In the genomic region with DNA sequence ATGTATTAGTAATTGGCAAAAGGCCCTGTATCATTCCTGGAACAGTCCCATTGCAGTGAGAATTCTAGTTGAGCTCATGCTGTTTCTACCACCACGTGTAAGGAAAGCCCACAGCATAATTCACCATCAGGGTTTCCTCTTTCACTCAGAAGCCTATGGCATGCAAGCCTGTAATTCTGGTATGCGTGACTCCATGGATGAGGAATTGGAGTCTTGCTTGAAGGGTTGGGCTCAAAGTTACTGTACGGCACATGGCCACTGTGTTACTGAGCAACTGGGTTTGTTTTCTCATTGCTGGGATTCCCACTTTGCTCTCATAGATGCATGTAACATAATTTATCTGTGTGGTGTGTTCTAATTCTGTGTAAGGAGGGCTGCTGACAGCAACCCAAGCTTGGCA, we compare ENCODE assay signal across 20 cellular contexts.
A peak's percentile ranks its signal among the peaks of the same experiment; 100 is the strongest.
DNase-seq lines count a peak whose midpoint lies in the region; ATAC-seq and TF ChIP-seq lines count a peak whose summit lies in the region.
"Had no signal": no experiment of that assay in that cellular context is flagged by ENCODE, and none has a peak within 500 bp of the region (broad histone marks: within the 10 kb centered on the region; RNA-seq: fewer than 3 reads in every experiment).

No MANE protein-coding gene starts in this region.

- POLR2A ChIA-PET in RWPE1 (lab: Yijun Ruan, JAX; ENCODE audit: low non-redundant PET) = no interaction called here

- H3K9ac ChIP-seq in mammary epithelial cell (ENCODE audit: insufficient read depth, low read length) = no peak overlapping the region
- H3K9ac ChIP-seq in skeletal muscle tissue (ENCODE audit: low read depth in 1 of 3, low read length in 3 of 3) = peak overlapping the region in 1 of 3 donors; percentile 50

- intact Hi-C loops in mammary epithelial cell (cut with micrococcal nuclease) (no loop called here), breast epithelium (cut with DNase I; ENCODE audit: low total_unique reads) (no loop called here)

- TF ChIP-seq POLR2A in breast epithelium (IDR thresholded peaks at IDR 0.05) (no peak), gastroesophageal sphincter (IDR thresholded peaks at IDR 0.05) (no peak)

- no peak overlapping the region for H2AFZ ChIP-seq in mammary epithelial cell (ENCODE audit: low read depth, low read length)

- H3K79me2 ChIP-seq in mammary epithelial cell (ENCODE audit: insufficient read depth, low read length) = no peaks in the 10 kb centered on the region

- DNase-seq in mammary epithelial cell (peak; percentile 1), breast epithelium (ENCODE audit: low spot score in 2 of 2) (no peak), astrocyte of the cerebellum (ENCODE audit: low read depth) (peak; percentile 86), iPS-NIHi11 (ENCODE audit: low spot score) (peak; percentile 23), RWPE1 (ENCODE audit: low spot score) (no peak)
- DNase-seq: activated CD8-positive, alpha-beta memory T cell treated with anti-CD3 and anti-CD28 coated beads for 24 hours; activated gamma-delta T cell; body of pancreas; NCI-H187 treated with DMSO at 0.1 percent for 48 hours; NCI-H510A treated with DMSO at 0.1 percent for 48 hours; sigmoid colon; SW 1271; upper lobe of left lung had no signal

- in situ Hi-C loops in mammary epithelial cell (cut with MboI; ENCODE audit: low sequenced_read_pairs in 2 of 2) = no loop called here
- in situ Hi-C loops in astrocyte of the cerebellum (cut with HindIII; ENCODE audit: low sequenced_read_pairs) = no loop called here

- H3K4me3 ChIP-seq in mammary epithelial cell (replicated peaks in 1 of 3; ENCODE audit: insufficient read depth in 1 of 3, low read depth in 2 of 3, low read length in 3 of 3) (no peak overlapping the region), breast epithelium (no peak overlapping the region), astrocyte of the cerebellum (ENCODE audit: low read depth, low read length) (no peak overlapping the region), skeletal muscle tissue (ENCODE audit: low read length in 3 of 3) (peak overlapping the region; percentile 30 to 52 (median 38)), gastroesophageal sphincter (no peak overlapping the region)
- H3K4me3 ChIP-seq: body of pancreas, upper lobe of left lung had no signal

- ATAC-seq in gastroesophageal sphincter (no peak), HG02759 (IDR thresholded peaks at IDR 0.05; ENCODE audit: unreplicated experiment) (no peak)
- ATAC-seq: body of pancreas; stimulated activated effector memory CD8-positive, alpha-beta T cell treated with anti-CD3 and anti-CD28 coated beads, Interleukin-12 subunit alpha, Interleukin-12 subunit beta, amount 100 ng/mL, for 72 hours had no signal

- H4K20me1 ChIP-seq in mammary epithelial cell (ENCODE audit: insufficient read depth, low read length) = no peaks in the 10 kb centered on the region

- H3K27ac ChIP-seq in mammary epithelial cell (ENCODE audit: insufficient read depth, low read depth, low read length) (no peak overlapping the region), breast epithelium (no peak overlapping the region), skeletal muscle tissue (ENCODE audit: low read depth, low read length) (peak overlapping the region; percentile 72), gastroesophageal sphincter (no peak overlapping the region), RWPE1 (no peak overlapping the region)
- H3K27ac ChIP-seq: 22Rv1, body of pancreas, neutrophil, upper lobe of left lung, VCaP had no signal

- BruUV-seq in mammary epithelial cell (replicated peaks; lab: Mats Ljungman, UMichigan) = no TSS peak

- 60% methylated on average over 3 of the region's 3 CpGs for WGBS in mammary epithelial cell (ENCODE audit: low coverage, missing lambda C conversion rate)
- 42 to 63% methylated on average over 2 to 3 of the region's 3 CpGs for WGBS in gastroesophageal sphincter (ENCODE audit: low coverage in 1 of 2), 2 donors

- dilution Hi-C loops in mammary epithelial cell (cut with HindIII; ENCODE audit: low sequenced_read_pairs) = no loop called here

- TF ChIP-seq CTCF in mammary epithelial cell (conservative IDR thresholded peaks at IDR 0.05 in 1 of 2, IDR thresholded peaks at IDR 0.05 in 1 of 2; ENCODE audit: extremely low read depth in 1 of 2, insufficient read depth in 1 of 2, low read depth in 1 of 2, low read length in 2 of 2) (no peak), breast epithelium (IDR thresholded peaks at IDR 0.05) (no peak), astrocyte of the cerebellum (IDR thresholded peaks at IDR 0.05; ENCODE audit: low read depth, low read length, missing control alignments) (no peak), gastroesophageal sphincter (IDR thresholded peaks at IDR 0.05) (no peak), RWPE1 (conservative IDR thresholded peaks at IDR 0.05; ENCODE audit: low read depth) (no peak)

- CTCF ChIA-PET in mammary epithelial cell (lab: Charles Lee; ENCODE audit: low non-redundant PET) = no interaction called here
- CTCF ChIA-PET in RWPE1 (lab: Yijun Ruan, JAX) = no interaction called here

- H3K36me3 ChIP-seq in mammary epithelial cell (ENCODE audit: insufficient read depth, low read length) (no peaks in the 10 kb centered on the region), breast epithelium (no peaks in the 10 kb centered on the region), skeletal muscle tissue (ENCODE audit: control insufficient read depth in 3 of 3, insufficient read depth in 3 of 3, low read length in 3 of 3) (no peaks in the 10 kb centered on the region), gastroesophageal sphincter (no peaks in the 10 kb centered on the region)
- H3K36me3 ChIP-seq: neutrophil, sigmoid colon, upper lobe of left lung had no signal

- H3K9me3 ChIP-seq in mammary epithelial cell (replicated peaks; ENCODE audit: insufficient read depth, low read length) (no peaks in the 10 kb centered on the region), breast epithelium (peaks cover 0 to 6% of the 10 kb centered on the region in 2 donors), skeletal muscle tissue (ENCODE audit: control insufficient read depth in 3 of 3, low read length in 3 of 3) (no peaks in the 10 kb centered on the region), gastroesophageal sphincter (peaks cover 0 to 5% (median 0%) of the 10 kb centered on the region in 3 donors)
- H3K9me3 ChIP-seq: body of pancreas, neutrophil, upper lobe of left lung had no signal

- H3K27me3 ChIP-seq in mammary epithelial cell (ENCODE audit: insufficient read depth, low read length) = no peaks in the 10 kb centered on the region
- H3K27me3 ChIP-seq in breast epithelium = no peaks in the 10 kb centered on the region
- no peaks in the 10 kb centered on the region for H3K27me3 ChIP-seq in skeletal muscle tissue (ENCODE audit: control insufficient read depth in 3 of 3, insufficient read depth in 3 of 3, low read length in 3 of 3)
- H3K27me3 ChIP-seq in gastroesophageal sphincter = no peaks in the 10 kb centered on the region
- H3K27me3 ChIP-seq: body of pancreas, neutrophil, sigmoid colon, upper lobe of left lung had no signal

- no peak for TF ChIP-seq EP300 in gastroesophageal sphincter (IDR thresholded peaks at IDR 0.05)

- H3K4me1 ChIP-seq in mammary epithelial cell (ENCODE audit: insufficient read depth, low read length) (no peaks in the 10 kb centered on the region), breast epithelium (no peaks in the 10 kb centered on the region), skeletal muscle tissue (ENCODE audit: control insufficient read depth in 3 of 3, insufficient read depth in 3 of 3, low read length in 3 of 3) (peaks cover 7 to 16% (median 12%) of the 10 kb centered on the region in 3 donors), gastroesophageal sphincter (no peaks in the 10 kb centered on the region)
- H3K4me1 ChIP-seq: body of pancreas, sigmoid colon, upper lobe of left lung had no signal

- no peak overlapping the region for H3K4me2 ChIP-seq in mammary epithelial cell (ENCODE audit: insufficient read depth, low read depth, low read length)

Comparison
In these comparisons a context has a peak if more than half of its experiments do, and no peak if none do; other contexts are left out.
1. DNase-seq: peak in mammary epithelial cell (single experiment), astrocyte of the cerebellum (single experiment) and iPS-NIHi11 (single experiment); none in breast epithelium (0 of 2) and RWPE1 (single experiment).
2. H3K4me3 ChIP-seq: peak in skeletal muscle tissue (3 of 3); none in mammary epithelial cell (0 of 3), breast epithelium (0 of 3), astrocyte of the cerebellum (single experiment) and gastroesophageal sphincter (0 of 2).